22 cellular contexts compared by ENCODE assay signal in the genomic region with DNA sequence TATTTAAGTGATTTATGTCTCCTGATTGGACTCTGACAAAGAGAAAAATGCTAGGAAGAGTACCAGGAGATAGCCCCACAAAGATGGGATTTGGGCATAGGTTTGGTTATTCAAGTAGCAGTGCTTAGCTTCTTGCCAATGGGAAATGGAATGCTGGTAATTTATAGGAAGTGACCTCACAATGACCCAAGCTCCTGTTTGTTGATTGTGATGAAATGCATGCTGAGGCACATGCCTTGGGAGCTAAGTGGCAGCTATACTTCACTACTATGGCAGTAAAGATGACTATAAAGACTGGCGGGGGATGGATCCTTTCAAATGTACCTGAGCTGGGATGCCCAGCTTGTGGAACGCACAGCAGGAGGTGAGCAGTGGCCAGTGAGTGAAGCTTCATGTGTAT.
DNase-seq lines count a peak whose midpoint lies in the region; ATAC-seq, FAIRE-seq and TF ChIP-seq lines count a peak whose summit lies in the region.
"Had no signal": no experiment of that assay in that cellular context is flagged by ENCODE, and none has a peak within 500 bp of the region (broad histone marks: within the 10 kb centered on the region; RNA-seq: fewer than 3 reads in every experiment).

No MANE protein-coding gene starts in this region.

- ATAC-seq in foreskin keratinocyte (peak; percentile 19), GM19023 (IDR thresholded peaks at IDR 0.05; ENCODE audit: unreplicated experiment) (no peak), T-helper 17 cell (no peak)
- ATAC-seq: HepG2 had no signal

- no peak for TF ChIP-seq CTCF in choroid plexus epithelial cell (conservative IDR thresholded peaks at IDR 0.05; ENCODE audit: low read depth, low read length)
- TF ChIP-seq CTCF in foreskin keratinocyte (conservative IDR thresholded peaks at IDR 0.05) = no peak

- H3K9me3 ChIP-seq in T-helper 17 cell (ENCODE audit: control insufficient read depth, low read length, poor library complexity, severe bottlenecking) = no peaks in the 10 kb centered on the region
- H3K9me3 ChIP-seq: HAP-1 had no signal

- no peak overlapping the region for H3K4me3 ChIP-seq in choroid plexus epithelial cell (ENCODE audit: low read depth, low read length)
- H3K4me3 ChIP-seq: GM23248, HAP-1 had no signal

- peaks cover 56% of the 10 kb centered on the region for H3K27me3 Mint-ChIP-seq in T-helper 17 cell

- no peak overlapping the region for H3K27ac ChIP-seq in foreskin keratinocyte
- H3K27ac ChIP-seq: GM23248 had no signal

- H3K36me3 Mint-ChIP-seq in T-helper 17 cell (ENCODE audit: low read depth) = peaks cover 2% of the 10 kb centered on the region

- no peaks in the 10 kb centered on the region for H3K27me3 ChIP-seq in foreskin keratinocyte

- H3K4me3 Mint-ChIP-seq in T-helper 17 cell = no peak overlapping the region
- H3K4me3 Mint-ChIP-seq: B cell had no signal

- H3K4me1 ChIP-seq in foreskin keratinocyte = peaks cover 2% of the 10 kb centered on the region
- H3K4me1 ChIP-seq: HAP-1 had no signal

- H3K27ac Mint-ChIP-seq in T-helper 17 cell = no peak overlapping the region
- H3K27ac Mint-ChIP-seq: B cell had no signal

- FAIRE-seq in HTR-8/SVneo (lab: Jason Lieb, UNC) = peak; percentile 52
- FAIRE-seq: HepG2 had no signal

- no peaks in the 10 kb centered on the region for H3K4me1 Mint-ChIP-seq in T-helper 17 cell
- H3K4me1 Mint-ChIP-seq: B cell had no signal

- DNase-seq in EH (ENCODE audit: low read depth) (peak; percentile 1), HTR-8/SVneo (ENCODE audit: insufficient read length, low spot score) (no peak), choroid plexus epithelial cell (ENCODE audit: low read depth) (peak; percentile 44), foreskin keratinocyte (peak in 1 of 2 donors; percentile 15), retina (no peak), T-helper 17 cell (no peak), globus pallidus (ENCODE audit: low spot score) (no peak)
- DNase-seq: 8988T, DMS79 treated with DMSO at 0.1 percent for 48 hours, GDM1, GM23248, KG1, NCI-H1417 treated with DMSO at 0.1 percent for 48 hours, NCI-H1930, NCI-H345, NCI-H524 treated with DMSO at 0.1 percent for 48 hours, RPMI8226, SIG-M5 had no signal

Comparison
In these comparisons a context has a peak if more than half of its experiments do, and no peak if none do; other contexts are left out.
1. DNase-seq: peak in EH (single experiment) and choroid plexus epithelial cell (single experiment); none in HTR-8/SVneo (single experiment), retina (single experiment), T-helper 17 cell (0 of 3) and globus pallidus (single experiment).